In the genomic region with DNA sequence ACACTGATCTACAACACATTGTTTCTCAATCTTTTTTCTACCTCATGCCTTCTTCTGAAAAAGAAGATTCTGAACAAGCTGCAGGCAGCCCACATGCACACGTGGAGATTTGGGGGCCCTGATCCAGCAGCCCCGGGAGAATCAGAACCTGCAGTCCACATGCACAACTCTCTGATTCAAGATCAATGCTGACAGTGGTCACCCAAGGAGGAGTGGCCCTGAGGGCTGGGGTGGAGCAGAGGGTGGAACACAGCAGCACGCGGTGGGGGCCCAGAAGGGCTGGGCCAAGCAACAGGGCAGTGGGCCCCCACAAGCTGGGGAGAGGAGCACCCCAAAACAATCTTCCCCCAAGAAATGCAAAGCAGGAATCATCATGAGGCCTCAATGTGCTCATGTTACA, we compare ENCODE assay signal across 9 cellular contexts.
"Had no signal": no experiment of that assay in that cellular context is flagged by ENCODE, and none has a peak within 500 bp of the region (broad histone marks: within the 10 kb centered on the region; RNA-seq: fewer than 3 reads in every experiment).

No MANE protein-coding gene starts in this region.

- DNase-seq: GOT3, H7, HFFc6, KBM-7 had no signal

- H3K9me3 Mint-ChIP-seq: HFFc6 had no signal

- H3K27ac ChIP-seq: HL-60 had no signal

- H3K27me3 Mint-ChIP-seq: IgD-negative memory B cell had no signal

- H3K4me1 Mint-ChIP-seq: IgD-negative memory B cell had no signal

- ATAC-seq: HCT116, HepG2 had no signal

- H3K4me3 Mint-ChIP-seq: HFFc6, IgD-negative memory B cell had no signal

- H3K4me3 ChIP-seq: HAP-1 had no signal

- H3K27ac Mint-ChIP-seq: HFFc6, IgD-negative memory B cell had no signal

- H3K36me3 ChIP-seq: HAP-1 had no signal

- H3K4me1 ChIP-seq: HAP-1 had no signal

- H3K36me3 Mint-ChIP-seq: IgD-negative memory B cell had no signal
